In the genomic region with DNA sequence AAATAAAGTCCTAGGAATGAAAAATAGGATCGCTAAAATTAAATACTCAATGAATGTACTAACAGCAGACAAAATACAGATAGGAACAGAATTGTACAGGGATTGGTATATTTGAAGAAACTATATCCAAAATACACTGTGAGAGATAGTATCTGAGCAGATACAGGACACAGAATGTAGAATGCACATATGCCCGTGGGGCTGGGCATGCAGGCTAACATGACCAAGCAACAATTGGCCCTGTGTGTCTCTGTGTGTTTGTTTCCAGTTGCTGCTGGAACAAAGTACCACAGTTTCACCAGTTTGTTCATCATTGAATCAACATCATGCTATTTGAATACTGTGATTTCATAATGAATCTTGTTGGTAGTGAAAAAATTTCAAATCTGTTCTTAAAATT, we compare ENCODE assay signal across 28 cellular contexts.
A peak's percentile ranks its signal among the peaks of the same experiment; 100 is the strongest.
DNase-seq lines count a peak whose midpoint lies in the region; ATAC-seq and TF ChIP-seq lines count a peak whose summit lies in the region.
"Had no signal": no experiment of that assay in that cellular context is flagged by ENCODE, and none has a peak within 500 bp of the region (broad histone marks: within the 10 kb centered on the region; RNA-seq: fewer than 3 reads in every experiment).

No MANE protein-coding gene starts in this region.

- POLR2A ChIA-PET in SK-N-SH (lab: Yijun Ruan, JAX), result no interaction called here

- 56% methylated on average over 2 of the region's 2 CpGs for WGBS in SK-N-SH (ENCODE audit: low lambda C conversion rate)

- CTCF ChIA-PET in SK-N-SH (lab: Yijun Ruan, JAX), result no interaction called here

- H3K36me3 Mint-ChIP-seq in stimulated activated memory B cell treated with anti-CD40 and anti-IgM and Interleukin-4, amounts not matched to agents 10 μg/mL and 1 μg/mL and 100 μg/mL, for 72 hours, result no peaks in the 10 kb centered on the region
- H3K36me3 Mint-ChIP-seq: activated naive CD8-positive, alpha-beta T cell; natural killer cell; stimulated activated naive B cell treated with anti-CD40 and anti-IgM and Interleukin-4, amounts not matched to agents 10 μg/mL and 1 μg/mL and 100 μg/mL, for 72 hours had no signal

- intact Hi-C loops in head of caudate nucleus (cut with DNase I), result no loop called here

- H3K9me2 ChIP-seq in SK-N-SH, result 0 out of 2 replicates have a peak, but pooled peaks cover 4% of the 10 kb centered on the region

- no peak; the same call in 1 of the 2 replicates for TF ChIP-seq RAD21 in SK-N-SH (IDR thresholded peaks at IDR 0.05; ENCODE audit: low read length)

- no peak overlapping the region for H2AFZ ChIP-seq in SK-N-SH (ENCODE audit: low read depth)

- no peak overlapping the region for H3K4me3 Mint-ChIP-seq in stimulated activated memory B cell treated with anti-CD40 and anti-IgM and Interleukin-4, amounts not matched to agents 10 μg/mL and 1 μg/mL and 100 μg/mL, for 72 hours
- H3K4me3 Mint-ChIP-seq: activated CD4-positive, alpha-beta T cell treated with anti-CD3 and anti-CD28 coated beads, Interleukin-2, amount 10 ng/mL, durations not matched to agents 7 days and 5 days; activated naive CD8-positive, alpha-beta T cell; natural killer cell; stimulated activated naive B cell treated with anti-CD40 and anti-IgM and Interleukin-4, amounts not matched to agents 10 μg/mL and 1 μg/mL and 100 μg/mL, for 72 hours had no signal

- no peak overlapping the region for H3K4me2 ChIP-seq in SK-N-SH

- H3K4me3 ChIP-seq in SK-N-SH (ENCODE audit: low read depth in 2 of 2, low read length in 1 of 2), result no peak overlapping the region
- H3K4me3 ChIP-seq: ascending aorta, heart right ventricle, ovary, thoracic aorta, uterus had no signal

- DNase-seq in SK-N-SH (peak; percentile 47), RPMI7951 (ENCODE audit: low read depth) (peak; percentile 31), head of caudate nucleus (peak in 34 of 42 donors; percentile 9 to 80 (median 52)), NCI-H187 (lab: John Stamatoyannopoulos, UW) (no peak)
- DNase-seq: activated CD4-positive, alpha-beta T cell treated with anti-CD3 and anti-CD28 coated beads, Interleukin-2, amount 10 ng/mL, durations not matched to agents 7 days and 5 days; central memory CD4-positive, alpha-beta T cell; dermis blood vessel endothelial cell; heart right ventricle; natural killer cell; NCI-H1092; NCI-H2107; NCI-H446 treated with DMSO at 0.1 percent for 48 hours; ovary; right cardiac atrium; stimulated activated CD4-positive, alpha-beta T cell treated with anti-CD3 and anti-CD28 coated beads, Interleukin-4, amount 100 ng/mL, for 1 hour; stimulated activated naive B cell treated with anti-CD40 and anti-IgM and Interleukin-4, amounts not matched to agents 10 μg/mL and 1 μg/mL and 100 μg/mL, for 72 hours; uterus; WERI-Rb-1 had no signal

- no peak for TF ChIP-seq CTCF in SK-N-SH (IDR thresholded peaks at IDR 0.05)

- no peaks in the 10 kb centered on the region for H3K9me3 Mint-ChIP-seq in stimulated activated memory B cell treated with anti-CD40 and anti-IgM and Interleukin-4, amounts not matched to agents 10 μg/mL and 1 μg/mL and 100 μg/mL, for 72 hours
- H3K9me3 Mint-ChIP-seq: activated CD4-positive, alpha-beta T cell treated with anti-CD3 and anti-CD28 coated beads, Interleukin-2, amount 10 ng/mL, durations not matched to agents 7 days and 5 days; activated T-helper 2 cell treated with anti-CD3 and anti-CD28 coated beads, Interferon-gamma antibody, Interleukin-2, Interleukin-4, amounts not matched to agents 10 μg/mL and 5 μg/mL and 100 μg/mL, durations not matched to agents 14 hours and 24 hours and 36 hours; natural killer cell; stimulated activated naive B cell treated with anti-CD40 and anti-IgM and Interleukin-4, amounts not matched to agents 10 μg/mL and 1 μg/mL and 100 μg/mL, for 72 hours had no signal

- no peaks in the 10 kb centered on the region for H3K36me3 ChIP-seq in SK-N-SH (replicated peaks in 1 of 2; ENCODE audit: control insufficient read depth in 1 of 2, insufficient read depth in 2 of 2, low read length in 1 of 2)
- H3K36me3 ChIP-seq: ascending aorta, heart right ventricle, ovary, thoracic aorta, uterus, WERI-Rb-1 had no signal

- peaks cover 7 to 8% of the 10 kb centered on the region in 2 experiments; a peak in 3 of 4 replicates for H3K4me1 ChIP-seq in SK-N-SH (ENCODE audit: control insufficient read depth in 1 of 2, insufficient read depth in 2 of 2, low read depth in 1 of 2, low read length in 1 of 2)
- H3K4me1 ChIP-seq: ascending aorta, heart right ventricle, uterus had no signal

- peak in 1 of 2 experiments; percentile 54; a peak in 1 of 4 replicates for TF ChIP-seq EP300 in SK-N-SH (IDR thresholded peaks at IDR 0.05; ENCODE audit: borderline replicate concordance in 1 of 2, low read depth in 1 of 2, low read length in 1 of 2)

- H3K27me3 ChIP-seq in SK-N-SH (ENCODE audit: insufficient read depth), result no peaks in the 10 kb centered on the region
- H3K27me3 ChIP-seq: ascending aorta, heart right ventricle, ovary, uterus had no signal

- no peak overlapping the region for H3K27ac Mint-ChIP-seq in stimulated activated memory B cell treated with anti-CD40 and anti-IgM and Interleukin-4, amounts not matched to agents 10 μg/mL and 1 μg/mL and 100 μg/mL, for 72 hours
- H3K27ac Mint-ChIP-seq: activated CD4-positive, alpha-beta T cell treated with anti-CD3 and anti-CD28 coated beads, Interleukin-2, amount 10 ng/mL, durations not matched to agents 7 days and 5 days; activated naive CD8-positive, alpha-beta T cell; activated T-helper 2 cell treated with anti-CD3 and anti-CD28 coated beads, Interferon-gamma antibody, Interleukin-2, Interleukin-4, amounts not matched to agents 10 μg/mL and 5 μg/mL and 100 μg/mL, durations not matched to agents 14 hours and 24 hours and 36 hours; natural killer cell; stimulated activated naive B cell treated with anti-CD40 and anti-IgM and Interleukin-4, amounts not matched to agents 10 μg/mL and 1 μg/mL and 100 μg/mL, for 72 hours had no signal

- no peak overlapping the region for H3K9ac ChIP-seq in SK-N-SH

- H4K20me1 ChIP-seq in SK-N-SH (ENCODE audit: insufficient read depth), result no peaks in the 10 kb centered on the region

- no peaks in the 10 kb centered on the region for H3K4me1 Mint-ChIP-seq in stimulated activated memory B cell treated with anti-CD40 and anti-IgM and Interleukin-4, amounts not matched to agents 10 μg/mL and 1 μg/mL and 100 μg/mL, for 72 hours
- H3K4me1 Mint-ChIP-seq: activated CD4-positive, alpha-beta T cell treated with anti-CD3 and anti-CD28 coated beads, Interleukin-2, amount 10 ng/mL, durations not matched to agents 7 days and 5 days; natural killer cell; stimulated activated naive B cell treated with anti-CD40 and anti-IgM and Interleukin-4, amounts not matched to agents 10 μg/mL and 1 μg/mL and 100 μg/mL, for 72 hours had no signal

- H3K27me3 Mint-ChIP-seq in stimulated activated memory B cell treated with anti-CD40 and anti-IgM and Interleukin-4, amounts not matched to agents 10 μg/mL and 1 μg/mL and 100 μg/mL, for 72 hours, result peaks cover 11% of the 10 kb centered on the region

- peak overlapping the region in 1 of 2 experiments; percentile 36; a peak in 2 of 4 replicates for H3K27ac ChIP-seq in SK-N-SH (ENCODE audit: low read depth in 2 of 2, low read length in 1 of 2)
- H3K27ac ChIP-seq: ascending aorta, heart right ventricle, HL-60, ovary, thoracic aorta, uterus, WERI-Rb-1 had no signal

- H3K9me3 ChIP-seq in SK-N-SH, result no peaks in the 10 kb centered on the region
- H3K9me3 ChIP-seq: ascending aorta, heart right ventricle, ovary, thoracic aorta, uterus had no signal

- no peaks in the 10 kb centered on the region for H3K79me2 ChIP-seq in SK-N-SH (ENCODE audit: insufficient read depth)

- ATAC-seq in SK-N-SH treated with all-trans-retinoic acid at 6 μM for 48 hours (no peak), HG02798 (IDR thresholded peaks at IDR 0.05; ENCODE audit: poor library complexity, unreplicated experiment) (no peak), GM19324 (IDR thresholded peaks at IDR 0.05; ENCODE audit: low FRiP score, unreplicated experiment) (no peak)
- ATAC-seq in stimulated activated memory B cell treated with anti-CD40 and anti-IgM and Interleukin-4, amounts not matched to agents 10 μg/mL and 1 μg/mL and 100 μg/mL, for 72 hours, result peak; percentile 45
- ATAC-seq: HCT116; heart right ventricle; natural killer cell; right cardiac atrium; stimulated activated naive B cell treated with anti-CD40 and anti-IgM and Interleukin-4, amounts not matched to agents 10 μg/mL and 1 μg/mL and 100 μg/mL, for 72 hours had no signal

- H3F3A ChIP-seq in SK-N-SH (replicated peaks; ENCODE audit: insufficient read depth), result peaks cover 19% of the 10 kb centered on the region

TF ChIP-seq in SK-N-SH, 30 proteins besides CTCF, POLR2A, EP300 and RAD21 (continues in another document):
- TF ChIP-seq SMC3 (IDR thresholded peaks at IDR 0.05; ENCODE audit: low read depth, low read length) (no peak), FOSL2 (IDR thresholded peaks at IDR 0.05; ENCODE audit: borderline replicate concordance, low read depth) (no peak), RCOR1 (IDR thresholded peaks at IDR 0.05; ENCODE audit: low read length) (peak; percentile 39; the same call in 1 of the 2 replicates)
- TF ChIP-seq, protein P1, sequence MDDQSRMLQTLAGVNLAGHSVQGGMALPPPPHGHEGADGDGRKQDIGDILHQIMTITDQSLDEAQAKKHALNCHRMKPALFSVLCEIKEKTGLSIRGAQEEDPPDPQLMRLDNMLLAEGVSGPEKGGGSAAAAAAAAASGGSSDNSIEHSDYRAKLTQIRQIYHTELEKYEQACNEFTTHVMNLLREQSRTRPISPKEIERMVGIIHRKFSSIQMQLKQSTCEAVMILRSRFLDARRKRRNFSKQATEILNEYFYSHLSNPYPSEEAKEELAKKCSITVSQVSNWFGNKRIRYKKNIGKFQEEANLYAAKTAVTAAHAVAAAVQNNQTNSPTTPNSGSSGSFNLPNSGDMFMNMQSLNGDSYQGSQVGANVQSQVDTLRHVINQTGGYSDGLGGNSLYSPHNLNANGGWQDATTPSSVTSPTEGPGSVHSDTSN (IDR thresholded peaks at IDR 0.05), result no peak

TF ChIP-seq in SK-N-SH treated with all-trans-retinoic acid at 6 μM for 48 hours, 23 proteins besides CTCF, POLR2A, EP300 and RAD21 (continues in another document):
- TF ChIP-seq ZNF8 (CRISPR knock-in tag; IDR thresholded peaks at IDR 0.05) (no peak), PPARA (CRISPR knock-in tag; IDR thresholded peaks at IDR 0.05; ENCODE audit: borderline replicate concordance) (no peak)

Comparison
In these comparisons a context has a peak if more than half of its experiments do, and no peak if none do; other contexts are left out.
1. DNase-seq: peak in SK-N-SH (single experiment), RPMI7951 (single experiment) and head of caudate nucleus (34 of 42); none in NCI-H187 (0 of 2).